ENCODE assay signal across 8 cellular contexts in genomic region chr9:70602364-70603019, GRCh38.
DNase-seq lines count a peak whose midpoint lies in the region; ATAC-seq lines count a peak whose summit lies in the region.

No MANE protein-coding gene starts in this region.

- DNase-seq in COLO829 (ENCODE audit: low spot score): peak; percentile 69
- peak; percentile 86 for DNase-seq in NCI-H82 (lab: John Stamatoyannopoulos, UW)
- peak; percentile 24 for DNase-seq in activated T-cell treated with anti-CD3 and anti-CD28 coated beads for 24 hours (ENCODE audit: low read depth)
- peak; percentile 84 for DNase-seq in myocyte (ENCODE audit: low read depth)
- DNase-seq in stromal cell of bone marrow (ENCODE audit: low read depth): peak; percentile 80

- peak; percentile 84 for ATAC-seq in GM19351 (IDR thresholded peaks at IDR 0.05; ENCODE audit: unreplicated experiment)
- peak; percentile 64 for ATAC-seq in HG03521 (IDR thresholded peaks at IDR 0.05; ENCODE audit: unreplicated experiment)
- ATAC-seq in esophagus mucosa: peak; percentile 73

Comparison
In these comparisons a context has a peak if more than half of its experiments do, and no peak if none do; other contexts are left out.
1. Peak in every context shown above with its lines: DNase-seq and ATAC-seq.
2. DNase-seq: peak in every context shown above with its lines; median percentile 86 in NCI-H82; 84 in myocyte; 80 in stromal cell of bone marrow; 69 in COLO829; 24 in activated T-cell treated with anti-CD3 and anti-CD28 coated beads for 24 hours.